Comparison of ENCODE assay signal across 8 cellular contexts in the genomic region with DNA sequence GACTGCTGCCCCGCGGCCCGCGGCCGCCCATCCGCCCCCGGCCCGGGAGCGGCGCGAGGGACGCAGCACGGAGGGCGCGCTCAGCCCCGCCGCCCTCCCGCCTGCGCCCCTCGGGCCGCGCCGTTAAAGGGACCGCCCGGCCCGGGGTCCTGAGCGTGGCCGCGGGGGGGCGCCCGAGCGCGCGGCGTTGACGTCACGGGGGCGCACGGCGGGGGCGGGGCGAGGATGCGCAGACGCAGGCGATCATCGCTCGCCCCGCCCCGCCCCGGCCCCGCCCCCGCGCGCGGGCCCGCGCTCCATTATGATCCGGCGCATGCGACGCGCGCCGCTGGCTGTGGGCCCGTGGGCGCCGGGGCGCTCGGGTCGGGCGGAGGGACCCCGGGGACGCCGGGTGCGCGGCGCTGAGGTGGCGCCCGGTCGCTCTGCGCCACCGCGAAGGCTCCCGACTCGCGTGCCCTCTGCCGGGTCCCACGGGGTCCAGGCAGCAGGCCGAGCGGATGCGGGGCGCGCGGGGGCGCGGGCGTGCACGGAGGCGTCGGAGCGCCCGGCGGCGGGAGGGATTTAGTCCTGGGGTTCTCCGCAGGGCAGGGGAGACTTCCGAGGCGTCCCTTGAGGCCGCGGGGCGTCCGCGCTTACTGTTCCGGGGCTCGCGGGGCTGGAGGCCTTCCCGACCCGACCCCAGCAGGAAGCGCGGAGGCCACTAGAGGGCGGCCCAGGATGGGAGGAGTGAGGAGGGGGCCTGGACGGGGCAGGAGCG. TPM values are rescaled to one million over a fixed set of nuclear protein-coding genes. Genes with fewer than 3 reads are reported as not detected.
DNase-seq lines count a peak whose midpoint lies in the region; ATAC-seq and TF ChIP-seq lines count a peak whose summit lies in the region.

A gene (minus strand): TSS at position 163 of the 757 bp plus-strand sequence. CDS start 353 bp downstream, outside the sequence.

- peak; percentile 84 for ATAC-seq in CD8-positive, alpha-beta T cell
- ATAC-seq in GM19328 (IDR thresholded peaks at IDR 0.05; ENCODE audit: unreplicated experiment): peak; percentile 68

- CTCF ChIA-PET in CD8-positive, alpha-beta T cell (lab: Charles Lee): no interaction called here

- no peaks in the 10 kb centered on the region for H3K36me3 Mint-ChIP-seq in CD8-positive, alpha-beta T cell

- intact Hi-C loops in CD8-positive, alpha-beta T cell (cut with DNase I, micrococcal nuclease): loop anchor here (1.0 to 2.0 kb wide), 9 partner anchors 22 to 316 kb away; a partner anchor contains a TSS

- peak; percentile 50 to 84 (median 66) for DNase-seq in CD8-positive, alpha-beta T cell
- DNase-seq in HT-29 (ENCODE audit: low spot score) (no peak), T-helper 1 cell (peak; percentile 59 to 77 (median 64)), right atrium auricular region (ENCODE audit: low spot score) (no peak), SHP77 (lab: John Stamatoyannopoulos, UW) (no peak)

- no peaks in the 10 kb centered on the region for H3K27me3 ChIP-seq in CD8-positive, alpha-beta T cell (ENCODE audit: insufficient read depth, low read length)
- peaks cover 6 to 9% of the 10 kb centered on the region in 2 donors for H3K27me3 ChIP-seq in right atrium auricular region
- H3K27me3 ChIP-seq in rectal smooth muscle tissue (ENCODE audit: control insufficient read depth, insufficient read depth, low read length): peaks cover 5% of the 10 kb centered on the region

- peaks cover 29% of the 10 kb centered on the region for H3K4me1 Mint-ChIP-seq in CD8-positive, alpha-beta T cell (ENCODE audit: low read depth)

- peak; percentile 43 for TF ChIP-seq CTCF in CD8-positive, alpha-beta T cell (IDR thresholded peaks at IDR 0.05)
- TF ChIP-seq CTCF in right atrium auricular region (IDR thresholded peaks at IDR 0.05): peak in 1 of 2 donors; percentile 67

- peak within 1 kb of the TSS; percentile 72 for H3K27ac ChIP-seq in CD8-positive, alpha-beta T cell (ENCODE audit: low read depth, low read length)
- H3K27ac ChIP-seq in angular gyrus (ENCODE audit: low read depth, low read length): peak within 1 kb of the TSS; percentile 73
- H3K27ac ChIP-seq in right atrium auricular region: peak within 1 kb of the TSS; percentile 85 to 92
- peak within 1 kb of the TSS; percentile 87 for H3K27ac ChIP-seq in rectal smooth muscle tissue (ENCODE audit: low read depth, low read length)

- no peaks in the 10 kb centered on the region for H3K9me3 ChIP-seq in CD8-positive, alpha-beta T cell (ENCODE audit: low read length)
- H3K9me3 ChIP-seq in right atrium auricular region: no peaks in the 10 kb centered on the region

- peak within 1 kb of the TSS; percentile 73 for H3K9ac ChIP-seq in rectal smooth muscle tissue (ENCODE audit: low read length)

- peaks cover 27% of the 10 kb centered on the region for H3K4me1 ChIP-seq in CD8-positive, alpha-beta T cell (ENCODE audit: insufficient read depth, low read length)
- peaks cover 0 to 75% of the 10 kb centered on the region in 2 donors for H3K4me1 ChIP-seq in right atrium auricular region
- peaks cover 19% of the 10 kb centered on the region for H3K4me1 ChIP-seq in rectal smooth muscle tissue (ENCODE audit: control insufficient read depth, insufficient read depth, low read length)

- H3K27me3 Mint-ChIP-seq in CD8-positive, alpha-beta T cell (ENCODE audit: low read depth): peaks cover 8% of the 10 kb centered on the region

- H3K36me3 ChIP-seq in CD8-positive, alpha-beta T cell (ENCODE audit: insufficient read depth, low read length): no peaks in the 10 kb centered on the region
- H3K36me3 ChIP-seq in right atrium auricular region: peaks cover 6% of the 10 kb centered on the region
- H3K36me3 ChIP-seq in rectal smooth muscle tissue (ENCODE audit: control insufficient read depth, insufficient read depth, low read length): no peaks in the 10 kb centered on the region

- peak within 1 kb of the TSS; percentile 41 for H3K27ac Mint-ChIP-seq in CD8-positive, alpha-beta T cell

- POLR2A ChIA-PET in CD8-positive, alpha-beta T cell (lab: Charles Lee): no interaction called here

- H3K9me3 Mint-ChIP-seq in CD8-positive, alpha-beta T cell: no peaks in the 10 kb centered on the region

- peak within 1 kb of the TSS; percentile 76 for H3K4me3 Mint-ChIP-seq in CD8-positive, alpha-beta T cell

- H3K4me3 ChIP-seq in CD8-positive, alpha-beta T cell (ENCODE audit: low read depth, low read length): peak within 1 kb of the TSS; percentile 63
- H3K4me3 ChIP-seq in right atrium auricular region: peak within 1 kb of the TSS; percentile 77 to 78
- peak within 1 kb of the TSS; percentile 93 for H3K4me3 ChIP-seq in rectal smooth muscle tissue (ENCODE audit: low read length)

RNA-seq across cellular contexts. Expression of the gene that starts here (rescaled TPM):
- 10 to 100 TPM; 44.5 to 45.5 TPM for total RNA-seq in CD8-positive, alpha-beta T cell
- total RNA-seq in HT-29 (2014; rRNA removed; shearing (Covaris generic)): 246 and 269 TPM in 2 replicates
- 10 to 100 TPM; 75.0 to 80.2 TPM for total RNA-seq in right atrium auricular region

Comparison
In these comparisons a context has a peak if more than half of its experiments do, and no peak if none do; other contexts are left out.
1. DNase-seq: peak in CD8-positive, alpha-beta T cell (7 of 7) and T-helper 1 cell (5 of 5); none in HT-29 (single experiment), right atrium auricular region (single experiment) and SHP77 (0 of 2).
2. Peak in every context shown above with its lines, with median percentiles within 50 percentile points of each other: H3K27ac ChIP-seq and H3K4me3 ChIP-seq.